ENCODE assay signal across 1 cellular context in the genomic region with DNA sequence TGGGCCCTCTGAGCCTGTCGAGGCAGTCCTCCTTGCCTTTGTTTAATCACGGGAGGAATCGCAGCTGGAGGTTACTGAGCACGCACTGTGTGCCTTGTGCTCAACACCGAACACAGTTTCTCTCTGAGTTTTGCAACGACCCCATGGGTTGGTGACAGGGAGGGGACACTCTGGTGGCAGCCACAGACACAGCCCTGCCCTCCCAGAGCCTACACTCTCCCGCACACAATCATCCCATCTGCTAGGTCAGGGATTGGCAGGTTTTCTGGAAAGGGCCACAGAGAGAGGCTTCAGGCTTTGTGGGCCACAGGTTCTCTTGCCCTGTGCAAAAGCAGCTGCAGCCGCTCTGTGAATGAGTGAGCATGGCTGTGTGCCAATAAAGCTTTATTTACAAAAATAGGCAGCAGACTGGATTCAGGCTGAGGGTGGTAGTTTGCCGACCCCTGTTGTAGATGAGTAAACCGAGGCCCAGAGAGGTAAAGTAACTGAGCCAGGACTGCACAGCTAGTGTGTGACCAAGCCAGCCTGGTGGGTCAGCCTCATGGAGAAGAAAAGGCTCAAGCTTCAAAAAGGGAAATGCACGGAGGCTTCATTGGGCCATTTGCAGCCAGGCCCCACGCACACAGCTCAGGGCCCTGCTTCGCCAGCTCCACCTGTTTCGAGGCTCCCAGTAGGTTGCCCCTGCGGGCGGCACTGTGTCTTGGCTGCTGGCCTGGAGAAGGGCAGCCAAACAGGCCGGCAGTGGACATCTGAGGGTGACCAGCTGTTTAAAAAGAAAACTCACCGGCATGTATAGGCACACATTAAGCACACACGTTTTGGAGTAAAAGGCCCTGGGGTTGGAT.
TF ChIP-seq lines count a peak whose summit lies in the region.

No MANE protein-coding gene starts in this region.

TF ChIP-seq in GM23338, 12 proteins besides CTCF, POLR2A, EP300 and RAD21:
- TF ChIP-seq CREB1 (CRISPR knock-in tag; IDR thresholded peaks at IDR 0.05; ENCODE audit: low read depth) (no peak), NANOG (IDR thresholded peaks at IDR 0.05; ENCODE audit: borderline replicate concordance) (no peak), EZH2phosphoT487 (IDR thresholded peaks at IDR 0.05; ENCODE audit: unreplicated experiment) (no peak), ZNF331 (CRISPR knock-in tag; IDR thresholded peaks at IDR 0.05; ENCODE audit: low read depth) (no peak)
- TF ChIP-seq, protein P1, sequence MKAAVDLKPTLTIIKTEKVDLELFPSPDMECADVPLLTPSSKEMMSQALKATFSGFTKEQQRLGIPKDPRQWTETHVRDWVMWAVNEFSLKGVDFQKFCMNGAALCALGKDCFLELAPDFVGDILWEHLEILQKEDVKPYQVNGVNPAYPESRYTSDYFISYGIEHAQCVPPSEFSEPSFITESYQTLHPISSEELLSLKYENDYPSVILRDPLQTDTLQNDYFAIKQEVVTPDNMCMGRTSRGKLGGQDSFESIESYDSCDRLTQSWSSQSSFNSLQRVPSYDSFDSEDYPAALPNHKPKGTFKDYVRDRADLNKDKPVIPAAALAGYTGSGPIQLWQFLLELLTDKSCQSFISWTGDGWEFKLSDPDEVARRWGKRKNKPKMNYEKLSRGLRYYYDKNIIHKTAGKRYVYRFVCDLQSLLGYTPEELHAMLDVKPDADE (IDR thresholded peaks at IDR 0.05): no peak
